19 cellular contexts compared by ENCODE assay signal in the genomic region with DNA sequence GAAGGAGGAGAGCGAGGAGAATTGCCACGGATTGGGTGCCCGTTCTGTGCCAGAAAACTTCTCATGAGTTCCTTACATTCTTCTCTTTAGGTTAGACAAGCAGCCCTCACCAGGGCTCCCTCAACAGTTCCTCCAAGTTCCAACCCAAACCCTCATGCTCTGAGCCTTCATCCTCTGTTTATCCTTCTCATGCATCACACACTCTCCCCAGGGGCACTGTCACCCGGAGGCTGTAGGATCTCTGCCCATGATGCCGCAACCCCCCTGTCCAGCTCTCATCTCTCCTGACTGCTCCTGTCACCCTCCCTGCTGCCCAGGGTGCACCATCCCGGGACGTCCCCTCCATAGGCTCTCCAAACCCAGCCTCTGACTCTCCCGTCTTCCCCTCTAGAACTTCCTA.
DNase-seq lines count a peak whose midpoint lies in the region; ATAC-seq and TF ChIP-seq lines count a peak whose summit lies in the region.
"Had no signal": no experiment of that assay in that cellular context is flagged by ENCODE, and none has a peak within 500 bp of the region (broad histone marks: within the 10 kb centered on the region; RNA-seq: fewer than 3 reads in every experiment).

No MANE protein-coding gene starts in this region.

- H3K4me3 Mint-ChIP-seq in stimulated activated naive CD8-positive, alpha-beta T cell treated with anti-CD3 and anti-CD28 coated beads, Interleukin-15, amount 100 ng/mL, for 72 hours = no peak overlapping the region
- H3K4me3 Mint-ChIP-seq in neural progenitor cell = no peak overlapping the region
- H3K4me3 Mint-ChIP-seq: B cell; CD4-positive, alpha-beta T cell; CD8-positive, alpha-beta T cell had no signal

- intact Hi-C loops in posterior vena cava (cut with DNase I) (no loop called here), tibial artery (cut with DNase I; ENCODE audit: low total_unique reads) (no loop called here)

- H3K4me3 ChIP-seq in neural progenitor cell = no peak overlapping the region
- no peak overlapping the region for H3K4me3 ChIP-seq in tibial artery
- H3K4me3 ChIP-seq: A549; BLaER1 treated with 17β-estradiol and CSF1 and Interleukin-3, amounts not matched to agents 10 nM and 100 nM had no signal

- H3K9me3 Mint-ChIP-seq in stimulated activated naive CD8-positive, alpha-beta T cell treated with anti-CD3 and anti-CD28 coated beads, Interleukin-15, amount 100 ng/mL, for 72 hours = no peaks in the 10 kb centered on the region
- H3K9me3 Mint-ChIP-seq in neural progenitor cell = peaks cover 4% of the 10 kb centered on the region
- H3K9me3 Mint-ChIP-seq: CD4-positive, alpha-beta T cell; CD8-positive, alpha-beta T cell had no signal

- H3F3A ChIP-seq in neural progenitor cell (ENCODE audit: low read depth) = no peaks in the 10 kb centered on the region

- no peaks in the 10 kb centered on the region for H3K9me3 ChIP-seq in neural progenitor cell (ENCODE audit: low read depth)
- no peaks in the 10 kb centered on the region for H3K9me3 ChIP-seq in tibial artery
- H3K9me3 ChIP-seq: A549; BLaER1 treated with 17β-estradiol and CSF1 and Interleukin-3, amounts not matched to agents 10 nM and 100 nM; Caco-2 had no signal

- H3K4me1 Mint-ChIP-seq in stimulated activated naive CD8-positive, alpha-beta T cell treated with anti-CD3 and anti-CD28 coated beads, Interleukin-15, amount 100 ng/mL, for 72 hours = no peaks in the 10 kb centered on the region
- peaks cover 30% of the 10 kb centered on the region for H3K4me1 Mint-ChIP-seq in neural progenitor cell
- H3K4me1 Mint-ChIP-seq: B cell had no signal

- no peaks in the 10 kb centered on the region for H3K79me2 ChIP-seq in neural progenitor cell (ENCODE audit: low read depth)

- H3K27ac Mint-ChIP-seq in stimulated activated naive CD8-positive, alpha-beta T cell treated with anti-CD3 and anti-CD28 coated beads, Interleukin-15, amount 100 ng/mL, for 72 hours = peak overlapping the region in 1 of 2 donors; percentile 32
- peak overlapping the region; percentile 6 for H3K27ac Mint-ChIP-seq in neural progenitor cell
- H3K27ac Mint-ChIP-seq: B cell; CD4-positive, alpha-beta T cell; CD8-positive, alpha-beta T cell had no signal

- no peaks in the 10 kb centered on the region for H3K36me3 ChIP-seq in neural progenitor cell
- no peaks in the 10 kb centered on the region for H3K36me3 ChIP-seq in tibial artery
- H3K36me3 ChIP-seq: BLaER1 treated with 17β-estradiol and CSF1 and Interleukin-3, amounts not matched to agents 10 nM and 100 nM had no signal

- TF ChIP-seq CTCF in neural progenitor cell (IDR thresholded peaks at IDR 0.05) (no peak), tibial artery (IDR thresholded peaks at IDR 0.05) (no peak)

- H2AFZ ChIP-seq in neural progenitor cell (replicated peaks) = no peak overlapping the region

- H3K4me1 ChIP-seq in neural progenitor cell = no peaks in the 10 kb centered on the region
- no peaks in the 10 kb centered on the region for H3K4me1 ChIP-seq in tibial artery
- H3K4me1 ChIP-seq: A549; BLaER1 treated with 17β-estradiol and CSF1 and Interleukin-3, amounts not matched to agents 10 nM and 100 nM had no signal

- no peak for DNase-seq in stimulated activated naive CD8-positive, alpha-beta T cell treated with anti-CD3 and anti-CD28 coated beads, Interleukin-15, amount 100 ng/mL, for 72 hours
- no peak for DNase-seq in stimulated activated naive CD8-positive, alpha-beta T cell treated with anti-CD3 and anti-CD28 coated beads, Interleukin-15, Interleukin-2, amounts not matched to agents 100 U/mL and 50 U/mL, for 24 hours
- DNase-seq in neural progenitor cell (ENCODE audit: low spot score) (no peak), posterior vena cava (ENCODE audit: low spot score) (peak; percentile 51), tibial artery (no peak)
- DNase-seq: AML-193; Caco-2; Calu3; CD4-positive, alpha-beta T cell; DMS79 treated with DMSO at 0.1 percent for 48 hours; GF-D8 had no signal

- H3K27me3 ChIP-seq in neural progenitor cell (no peaks in the 10 kb centered on the region), tibial artery (no peaks in the 10 kb centered on the region)
- H3K27me3 ChIP-seq: BLaER1 treated with 17β-estradiol and CSF1 and Interleukin-3, amounts not matched to agents 10 nM and 100 nM had no signal

- H3K9ac ChIP-seq in neural progenitor cell = no peak overlapping the region
- H3K9ac ChIP-seq: BLaER1 treated with 17β-estradiol and CSF1 and Interleukin-3, amounts not matched to agents 10 nM and 100 nM had no signal

- no peak overlapping the region for H3K4me2 ChIP-seq in neural progenitor cell
- H3K4me2 ChIP-seq: A549; BLaER1 treated with 17β-estradiol and CSF1 and Interleukin-3, amounts not matched to agents 10 nM and 100 nM had no signal

- H3K27me3 Mint-ChIP-seq in stimulated activated naive CD8-positive, alpha-beta T cell treated with anti-CD3 and anti-CD28 coated beads, Interleukin-15, amount 100 ng/mL, for 72 hours = peaks cover 7% of the 10 kb centered on the region
- H3K27me3 Mint-ChIP-seq in neural progenitor cell (ENCODE audit: insufficient read depth, low read depth) = peaks cover 17% of the 10 kb centered on the region
- H3K27me3 Mint-ChIP-seq: B cell; CD4-positive, alpha-beta T cell had no signal

- no peaks in the 10 kb centered on the region for H4K20me1 ChIP-seq in neural progenitor cell (ENCODE audit: low read depth)
- H4K20me1 ChIP-seq: BLaER1 treated with 17β-estradiol and CSF1 and Interleukin-3, amounts not matched to agents 10 nM and 100 nM had no signal

- ATAC-seq in stimulated activated naive CD8-positive, alpha-beta T cell treated with anti-CD3 and anti-CD28 coated beads, Interleukin-15, amount 100 ng/mL, for 72 hours = peak; percentile 15
- ATAC-seq in stimulated activated naive CD8-positive, alpha-beta T cell treated with anti-CD3 and anti-CD28 coated beads, Interleukin-15, Interleukin-2, amounts not matched to agents 100 U/mL and 50 U/mL, for 24 hours = no peak
- ATAC-seq in HG03175 (IDR thresholded peaks at IDR 0.05; ENCODE audit: unreplicated experiment) (no peak), GM19324 (IDR thresholded peaks at IDR 0.05; ENCODE audit: low FRiP score, unreplicated experiment) (no peak)
- ATAC-seq: A549; CD8-positive, alpha-beta T cell had no signal

- H3K36me3 Mint-ChIP-seq in neural progenitor cell = no peaks in the 10 kb centered on the region
- H3K36me3 Mint-ChIP-seq: CD8-positive, alpha-beta T cell had no signal

- H3K27ac ChIP-seq in neural progenitor cell (no peak overlapping the region), tibial artery (no peak overlapping the region)
- H3K27ac ChIP-seq: 22Rv1; A549; BLaER1 treated with 17β-estradiol and CSF1 and Interleukin-3, amounts not matched to agents 10 nM and 100 nM; C4-2B had no signal
